ENCODE assay signal across 17 cellular contexts in genomic region chr13:29785978-29786377, GRCh38.
DNase-seq lines count a peak whose midpoint lies in the region; ATAC-seq, FAIRE-seq and TF ChIP-seq lines count a peak whose summit lies in the region.
"Had no signal": no experiment of that assay in that cellular context is flagged by ENCODE, and none has a peak within 500 bp of the region (broad histone marks: within the 10 kb centered on the region; RNA-seq: fewer than 3 reads in every experiment).

No MANE protein-coding gene starts in this region.

- no peak overlapping the region for H3K9ac ChIP-seq in K562 (ENCODE audit: insufficient read depth in 1 of 2, low read depth in 2 of 2, low read length in 2 of 2)
- H3K9ac ChIP-seq: BLaER1 had no signal

- H3K4me3 ChIP-seq in K562 (no peak overlapping the region), left lung (no peak overlapping the region)
- H3K4me3 ChIP-seq: BLaER1, HAP-1 had no signal

- peaks cover 5% of the 10 kb centered on the region; the same call in 1 of the 2 replicates for H4K20me1 ChIP-seq in K562 (replicated peaks; ENCODE audit: control insufficient read depth, insufficient read depth, low read length)

- no peak for TF ChIP-seq RAD21 in K562 (CRISPR knock-in tag; conservative IDR thresholded peaks at IDR 0.05 in 1 of 2, IDR thresholded peaks at IDR 0.05 in 1 of 2)

- TF ChIP-seq CTCF in K562 (IDR thresholded peaks at IDR 0.05 in 2 of 3, conservative IDR thresholded peaks at IDR 0.05 in 1 of 3; ENCODE audit: insufficient read depth in 2 of 3, low read depth in 1 of 3, low read length in 3 of 3): no peak
- TF ChIP-seq CTCF in left lung (IDR thresholded peaks at IDR 0.05): no peak
- no peak for TF ChIP-seq CTCF in type B pancreatic cell (conservative IDR thresholded peaks at IDR 0.05)

- no peak overlapping the region for H3K4me2 ChIP-seq in K562 (ENCODE audit: insufficient read depth, low read length)
- H3K4me2 ChIP-seq: BLaER1 had no signal

- H3K27me3 Mint-ChIP-seq in activated CD4-positive, alpha-beta T cell treated with anti-CD3 and anti-CD28 coated beads, Interleukin-2, amount 10 ng/mL, durations not matched to agents 7 days and 5 days: no peaks in the 10 kb centered on the region
- no peaks in the 10 kb centered on the region for H3K27me3 Mint-ChIP-seq in type B pancreatic cell

- CTCF ChIA-PET in activated CD4-positive, alpha-beta T cell treated with anti-CD3 and anti-CD28 coated beads, Interleukin-2, amount 10 ng/mL, durations not matched to agents 7 days and 5 days (lab: Charles Lee): no interaction called here
- CTCF ChIA-PET in K562 (lab: Yijun Ruan, JAX; ENCODE audit: low intra/inter-chr PET ratio): no interaction called here

- no peak overlapping the region for H3K4me3 Mint-ChIP-seq in activated CD4-positive, alpha-beta T cell treated with anti-CD3 and anti-CD28 coated beads, Interleukin-2, amount 10 ng/mL, durations not matched to agents 7 days and 5 days
- no peak overlapping the region for H3K4me3 Mint-ChIP-seq in type B pancreatic cell

- ATAC-seq in K562 (no peak), left lung (peak; percentile 47), HG03442 (IDR thresholded peaks at IDR 0.05; ENCODE audit: unreplicated experiment) (no peak)

- POLR2A ChIA-PET in activated CD4-positive, alpha-beta T cell treated with anti-CD3 and anti-CD28 coated beads, Interleukin-2, amount 10 ng/mL, durations not matched to agents 7 days and 5 days (lab: Charles Lee): no interaction called here
- POLR2A ChIA-PET in K562 (lab: Yijun Ruan, JAX): no interaction called here

- in situ Hi-C loops in K562 (cut with MboI): no loop called here

- TF ChIP-seq EP300 in K562 (IDR thresholded peaks at IDR 0.05; ENCODE audit: low read length): no peak

- H3K9me3 Mint-ChIP-seq in activated CD4-positive, alpha-beta T cell treated with anti-CD3 and anti-CD28 coated beads, Interleukin-2, amount 10 ng/mL, durations not matched to agents 7 days and 5 days: no peaks in the 10 kb centered on the region
- no peaks in the 10 kb centered on the region for H3K9me3 Mint-ChIP-seq in type B pancreatic cell

- H3K4me1 Mint-ChIP-seq in activated CD4-positive, alpha-beta T cell treated with anti-CD3 and anti-CD28 coated beads, Interleukin-2, amount 10 ng/mL, durations not matched to agents 7 days and 5 days: peaks cover 1% of the 10 kb centered on the region
- no peaks in the 10 kb centered on the region for H3K4me1 Mint-ChIP-seq in type B pancreatic cell (ENCODE audit: unreplicated experiment)

- H3K9me3 ChIP-seq in K562 (replicated peaks; ENCODE audit: control insufficient read depth, insufficient read depth, low read depth, low read length) (no peaks in the 10 kb centered on the region), left lung (no peaks in the 10 kb centered on the region)
- H3K9me3 ChIP-seq: BLaER1, HAP-1 had no signal

- intact Hi-C loops in K562 (cut with micrococcal nuclease): no loop called here
- intact Hi-C loops in left lung (cut with DNase I): no loop called here

- TF ChIP-seq POLR2A in K562 (conservative IDR thresholded peaks at IDR 0.05): no peak

- H3K4me1 ChIP-seq in K562 (replicated peaks in 1 of 2; ENCODE audit: control insufficient read depth in 2 of 2, insufficient read depth in 2 of 2, low read length in 2 of 2) (no peaks in the 10 kb centered on the region), left lung (peaks cover 4 to 10% of the 10 kb centered on the region in 2 donors)
- H3K4me1 ChIP-seq: BLaER1, HAP-1 had no signal

- H2AFZ ChIP-seq in K562 (ENCODE audit: low read depth, low read length): no peak overlapping the region

- no peaks in the 10 kb centered on the region for H3K79me2 ChIP-seq in K562 (ENCODE audit: control insufficient read depth, insufficient read depth, low read length)

- no peaks in the 10 kb centered on the region for H3K9me1 ChIP-seq in K562 (ENCODE audit: control insufficient read depth, insufficient read depth, low read length)

- DNase-seq in activated CD4-positive, alpha-beta T cell treated with anti-CD3 and anti-CD28 coated beads, Interleukin-2, amount 10 ng/mL, durations not matched to agents 7 days and 5 days: no peak
- DNase-seq in activated CD4-positive, alpha-beta T cell treated with anti-CD3 and anti-CD28 coated beads, Interleukin-2, amount 50 U/mL, for 4 hours: no peak
- no peak for DNase-seq in K562 (ENCODE audit: extremely low read depth in 1 of 4, low spot score in 3 of 4)
- no peak for DNase-seq in left lung
- DNase-seq in type B pancreatic cell (ENCODE audit: extremely low spot score, unreplicated experiment): no peak
- no peak for DNase-seq in NCI-H2227 (lab: John Stamatoyannopoulos, UW; ENCODE audit: unreplicated experiment)
- no peak for DNase-seq in MV-4-11 (lab: John Stamatoyannopoulos, UW)
- DNase-seq: 8988T, EL, KG1, NCI-H1048, NCI-H1436 treated with DMSO at 0.1 percent for 48 hours, NCI-H2081, NCI-H524 had no signal

- FAIRE-seq in K562 (lab: Jason Lieb, UNC): no peak

- H3K27me3 ChIP-seq in K562 (ENCODE audit: control insufficient read depth in 2 of 2, insufficient read depth in 2 of 2, low read length in 2 of 2) (no peaks in the 10 kb centered on the region), left lung (no peaks in the 10 kb centered on the region)
- H3K27me3 ChIP-seq: BLaER1 had no signal

- peak overlapping the region; percentile 61 for H3K27ac Mint-ChIP-seq in activated CD4-positive, alpha-beta T cell treated with anti-CD3 and anti-CD28 coated beads, Interleukin-2, amount 10 ng/mL, durations not matched to agents 7 days and 5 days
- H3K27ac Mint-ChIP-seq in type B pancreatic cell: peak overlapping the region; percentile 4

- H3K36me3 Mint-ChIP-seq in activated CD4-positive, alpha-beta T cell treated with anti-CD3 and anti-CD28 coated beads, Interleukin-2, amount 10 ng/mL, durations not matched to agents 7 days and 5 days (ENCODE audit: low read depth): no peaks in the 10 kb centered on the region
- H3K36me3 Mint-ChIP-seq in type B pancreatic cell: no peaks in the 10 kb centered on the region

- H3K36me3 ChIP-seq in K562 (ENCODE audit: control insufficient read depth, insufficient read depth, low read length) (no peaks in the 10 kb centered on the region), left lung (no peaks in the 10 kb centered on the region)
- H3K36me3 ChIP-seq: BLaER1, HAP-1 had no signal

- H3K27ac ChIP-seq in K562 (ENCODE audit: extremely low read depth, low read depth, low read length) (no peak overlapping the region), left lung (no peak overlapping the region)
- H3K27ac ChIP-seq: BLaER1 had no signal

- BruUV-seq in K562 (replicated peaks; lab: Mats Ljungman, UMichigan): no TSS peak

TF ChIP-seq in K562, 482 proteins besides CTCF, POLR2A, EP300 and RAD21:
- no peak for TF ChIP-seq ZNF778 (CRISPR knock-in tag; IDR thresholded peaks at IDR 0.05)
- TF ChIP-seq ZNF316 (IDR thresholded peaks at IDR 0.05): 0 out of 2 replicates have a peak, but pooled peaks have one; percentile 13
